ENCODE assay signal across 1 cellular context in the genomic region with DNA sequence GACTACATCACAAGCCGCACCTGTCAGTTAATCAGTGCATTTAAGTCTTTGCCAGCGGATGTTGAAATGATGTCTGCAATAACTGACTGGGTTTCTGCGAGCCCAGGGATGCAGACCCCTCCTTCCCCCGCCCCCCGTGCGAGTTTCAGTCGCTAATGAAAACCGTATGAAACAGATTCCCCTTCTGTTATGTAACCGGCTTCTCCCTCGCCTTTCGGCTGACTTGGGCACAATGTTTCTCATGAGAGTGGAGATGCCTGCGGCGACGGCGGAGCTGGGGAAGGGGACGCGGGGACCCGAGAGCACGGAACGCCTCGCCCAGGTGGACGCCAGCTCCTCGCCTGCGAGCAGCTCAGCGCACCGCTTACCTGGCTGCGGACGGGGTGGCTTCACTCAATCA.
TF ChIP-seq lines count a peak whose summit lies in the region.

No MANE protein-coding gene starts in this region.

TF ChIP-seq in HepG2, 621 proteins besides CTCF, POLR2A, EP300 and RAD21 (continued from another document):
- TF ChIP-seq, protein P1, sequence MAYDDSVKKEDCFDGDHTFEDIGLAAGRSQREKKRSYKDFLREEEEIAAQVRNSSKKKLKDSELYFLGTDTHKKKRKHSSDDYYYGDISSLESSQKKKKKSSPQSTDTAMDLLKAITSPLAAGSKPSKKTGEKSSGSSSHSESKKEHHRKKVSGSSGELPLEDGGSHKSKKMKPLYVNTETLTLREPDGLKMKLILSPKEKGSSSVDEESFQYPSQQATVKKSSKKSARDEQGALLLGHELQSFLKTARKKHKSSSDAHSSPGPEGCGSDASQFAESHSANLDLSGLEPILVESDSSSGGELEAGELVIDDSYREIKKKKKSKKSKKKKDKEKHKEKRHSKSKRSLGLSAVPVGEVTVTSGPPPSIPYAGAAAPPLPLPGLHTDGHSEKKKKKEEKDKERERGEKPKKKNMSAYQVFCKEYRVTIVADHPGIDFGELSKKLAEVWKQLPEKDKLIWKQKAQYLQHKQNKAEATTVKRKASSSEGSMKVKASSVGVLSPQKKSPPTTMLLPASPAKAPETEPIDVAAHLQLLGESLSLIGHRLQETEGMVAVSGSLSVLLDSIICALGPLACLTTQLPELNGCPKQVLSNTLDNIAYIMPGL (CRISPR knock-in tag; IDR thresholded peaks at IDR 0.05; ENCODE audit: borderline replicate concordance in 1 of 2, low read depth in 1 of 2) = no peak
- TF ChIP-seq, protein P2, sequence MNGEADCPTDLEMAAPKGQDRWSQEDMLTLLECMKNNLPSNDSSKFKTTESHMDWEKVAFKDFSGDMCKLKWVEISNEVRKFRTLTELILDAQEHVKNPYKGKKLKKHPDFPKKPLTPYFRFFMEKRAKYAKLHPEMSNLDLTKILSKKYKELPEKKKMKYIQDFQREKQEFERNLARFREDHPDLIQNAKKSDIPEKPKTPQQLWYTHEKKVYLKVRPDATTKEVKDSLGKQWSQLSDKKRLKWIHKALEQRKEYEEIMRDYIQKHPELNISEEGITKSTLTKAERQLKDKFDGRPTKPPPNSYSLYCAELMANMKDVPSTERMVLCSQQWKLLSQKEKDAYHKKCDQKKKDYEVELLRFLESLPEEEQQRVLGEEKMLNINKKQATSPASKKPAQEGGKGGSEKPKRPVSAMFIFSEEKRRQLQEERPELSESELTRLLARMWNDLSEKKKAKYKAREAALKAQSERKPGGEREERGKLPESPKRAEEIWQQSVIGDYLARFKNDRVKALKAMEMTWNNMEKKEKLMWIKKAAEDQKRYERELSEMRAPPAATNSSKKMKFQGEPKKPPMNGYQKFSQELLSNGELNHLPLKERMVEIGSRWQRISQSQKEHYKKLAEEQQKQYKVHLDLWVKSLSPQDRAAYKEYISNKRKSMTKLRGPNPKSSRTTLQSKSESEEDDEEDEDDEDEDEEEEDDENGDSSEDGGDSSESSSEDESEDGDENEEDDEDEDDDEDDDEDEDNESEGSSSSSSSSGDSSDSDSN (CRISPR knock-in tag; IDR thresholded peaks at IDR 0.05) = no peak
- TF ChIP-seq ZNF749 (CRISPR knock-in tag; IDR thresholded peaks at IDR 0.05; ENCODE audit: borderline replicate concordance) (no peak), KAT7 (CRISPR knock-in tag; IDR thresholded peaks at IDR 0.05; ENCODE audit: borderline replicate concordance) (no peak), ZNF446 (CRISPR knock-in tag; IDR thresholded peaks at IDR 0.05) (no peak), HOXA7 (CRISPR knock-in tag; IDR thresholded peaks at IDR 0.05) (no peak)
- TF ChIP-seq, protein P3, sequence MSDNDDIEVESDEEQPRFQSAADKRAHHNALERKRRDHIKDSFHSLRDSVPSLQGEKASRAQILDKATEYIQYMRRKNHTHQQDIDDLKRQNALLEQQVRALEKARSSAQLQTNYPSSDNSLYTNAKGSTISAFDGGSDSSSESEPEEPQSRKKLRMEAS (IDR thresholded peaks at IDR 0.05) = no peak
